ENCODE assay signal across 19 cellular contexts in the genomic region with DNA sequence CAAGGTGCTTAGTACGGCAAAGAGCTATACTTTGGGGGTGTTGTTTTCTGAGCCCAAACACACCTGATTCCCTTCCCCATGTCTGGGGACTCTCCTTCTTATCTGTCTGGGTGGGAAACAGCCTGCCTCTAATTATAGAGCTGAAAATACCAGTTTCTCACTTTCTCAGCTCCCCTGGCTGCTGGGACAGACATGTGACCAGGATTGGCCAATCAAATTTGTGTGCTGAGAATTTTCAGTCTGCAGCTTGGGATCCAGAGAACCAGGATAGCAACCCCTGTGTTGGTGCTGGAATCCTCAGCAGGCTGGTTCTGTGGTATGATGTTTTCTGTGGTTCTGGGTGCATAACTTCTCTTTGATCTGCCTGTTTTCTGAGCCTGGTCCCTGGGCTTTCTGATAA. TPM values are rescaled to one million over a fixed set of nuclear protein-coding genes. Genes with fewer than 3 reads are reported as not detected.
A peak's percentile ranks its signal among the peaks of the same experiment; 100 is the strongest.
DNase-seq lines count a peak whose midpoint lies in the region; ATAC-seq and TF ChIP-seq lines count a peak whose summit lies in the region.
"Had no signal": no experiment of that assay in that cellular context is flagged by ENCODE, and none has a peak within 500 bp of the region (broad histone marks: within the 10 kb centered on the region; RNA-seq: fewer than 3 reads in every experiment).

No MANE protein-coding gene starts in this region.

- no peaks in the 10 kb centered on the region for H3K79me2 ChIP-seq in MM.1S (ENCODE audit: low read length)

- H3K36me3 ChIP-seq in H7 (replicated peaks; ENCODE audit: control insufficient read depth, insufficient read depth, low read length): no peaks in the 10 kb centered on the region
- no peaks in the 10 kb centered on the region for H3K36me3 ChIP-seq in MM.1S (replicated peaks; ENCODE audit: insufficient read depth, low read length)
- H3K36me3 ChIP-seq: gastrocnemius medialis had no signal

- TF ChIP-seq CTCF in MM.1S (IDR thresholded peaks at IDR 0.05; ENCODE audit: low read length): no peak
- TF ChIP-seq CTCF in choroid plexus epithelial cell (conservative IDR thresholded peaks at IDR 0.05; ENCODE audit: low read depth, low read length): no peak
- TF ChIP-seq CTCF in neural crest cell (conservative IDR thresholded peaks at IDR 0.05): no peak
- TF ChIP-seq CTCF in HFFc6 (IDR thresholded peaks at IDR 0.05): no peak

- peaks cover 7% of the 10 kb centered on the region for H3F3A ChIP-seq in MM.1S (ENCODE audit: insufficient read depth, low read length)

- H3K4me2 ChIP-seq in MM.1S (ENCODE audit: low read depth, low read length): peak overlapping the region; percentile 64

- H3K4me1 ChIP-seq in MM.1S (ENCODE audit: low read length): peaks cover 35% of the 10 kb centered on the region
- H3K4me1 ChIP-seq: gastrocnemius medialis had no signal

- H3K9ac ChIP-seq in MM.1S (ENCODE audit: low read length): no peak overlapping the region

- H3K27ac ChIP-seq in MM.1S (ENCODE audit: low read length): peak overlapping the region; percentile 22; the same call in 1 of the 2 replicates
- H3K27ac ChIP-seq: gastrocnemius medialis had no signal

- no peak for ATAC-seq in activated T-cell treated with anti-CD3 and anti-CD28 coated beads, Interleukin-2, amount 50 U/mL, for 72 hours (replicated peaks in 1 of 2)
- ATAC-seq: gastrocnemius medialis had no signal

- peak overlapping the region; percentile 62 for H2AFZ ChIP-seq in MM.1S (ENCODE audit: low read length)

- H3K4me1 Mint-ChIP-seq in neural crest cell (peaks cover 29% of the 10 kb centered on the region), HFFc6 (ENCODE audit: low read depth) (no peaks in the 10 kb centered on the region; the same call in 1 of the 2 replicates)
- H3K4me1 Mint-ChIP-seq in activated T-cell treated with anti-CD3 and anti-CD28 coated beads, Interleukin-2, amount 50 U/mL, for 72 hours (ENCODE audit: low read depth): peaks cover 37% of the 10 kb centered on the region

- H3K36me3 Mint-ChIP-seq in neural crest cell (ENCODE audit: low read depth) (no peaks in the 10 kb centered on the region), HFFc6 (ENCODE audit: low read depth) (no peaks in the 10 kb centered on the region)
- H3K36me3 Mint-ChIP-seq in activated T-cell treated with anti-CD3 and anti-CD28 coated beads, Interleukin-2, amount 50 U/mL, for 72 hours (ENCODE audit: insufficient read depth in 2 of 2): no peaks in the 10 kb centered on the region
- H3K36me3 Mint-ChIP-seq: activated naive CD8-positive, alpha-beta T cell; CD14-positive monocyte had no signal

- H3K4me3 Mint-ChIP-seq in neural crest cell (peak overlapping the region; percentile 13), HFFc6 (no peak overlapping the region)
- no peak overlapping the region for H3K4me3 Mint-ChIP-seq in activated T-cell treated with anti-CD3 and anti-CD28 coated beads, Interleukin-2, amount 50 U/mL, for 72 hours
- H3K4me3 Mint-ChIP-seq: activated naive CD8-positive, alpha-beta T cell; CD14-positive monocyte had no signal

- no peaks in the 10 kb centered on the region for H3K9me3 Mint-ChIP-seq in neural crest cell
- H3K9me3 Mint-ChIP-seq in activated T-cell treated with anti-CD3 and anti-CD28 coated beads, Interleukin-2, amount 50 U/mL, for 72 hours: no peaks in the 10 kb centered on the region
- H3K9me3 Mint-ChIP-seq in HFFc6: no peaks in the 10 kb centered on the region
- H3K9me3 Mint-ChIP-seq: CD14-positive monocyte had no signal

- peak; percentile 60 for DNase-seq in H7
- DNase-seq in MM.1S: no peak
- peak; percentile 6 for DNase-seq in choroid plexus epithelial cell (ENCODE audit: low read depth)
- peak; percentile 19 for DNase-seq in neural crest cell (ENCODE audit: low read depth, low spot score)
- no peak for DNase-seq in activated T-cell treated with anti-CD3 and anti-CD28 coated beads, Interleukin-2, amount 50 U/mL, for 72 hours
- no peak for DNase-seq in globus pallidus (ENCODE audit: low spot score)
- DNase-seq in HFFc6: no peak
- DNase-seq: activated CD4-positive, alpha-beta T cell treated with anti-CD3 and anti-CD28 coated beads for 4 hours; activated T-cell treated with anti-CD3 and anti-CD28 coated beads for 4 hours; DMS79; gastrocnemius medialis; kidney; NCI-H2029 treated with DMSO at 0.1 percent for 48 hours; NCI-H69 had no signal

- H3K27me3 Mint-ChIP-seq in neural crest cell (ENCODE audit: low read depth): peaks cover 46% of the 10 kb centered on the region
- peaks cover 29% of the 10 kb centered on the region for H3K27me3 Mint-ChIP-seq in activated T-cell treated with anti-CD3 and anti-CD28 coated beads, Interleukin-2, amount 50 U/mL, for 72 hours (ENCODE audit: low read depth)
- peaks cover 11% of the 10 kb centered on the region for H3K27me3 Mint-ChIP-seq in HFFc6 (ENCODE audit: insufficient read depth)
- H3K27me3 Mint-ChIP-seq: activated naive CD8-positive, alpha-beta T cell had no signal

- H3K27me3 ChIP-seq in H7 (ENCODE audit: control insufficient read depth, insufficient read depth, low read length) (no peaks in the 10 kb centered on the region), MM.1S (replicated peaks; ENCODE audit: insufficient read depth, low read length) (no peaks in the 10 kb centered on the region)

- no peak overlapping the region for H3K27ac Mint-ChIP-seq in neural crest cell (ENCODE audit: unreplicated experiment)
- no peak overlapping the region for H3K27ac Mint-ChIP-seq in activated T-cell treated with anti-CD3 and anti-CD28 coated beads, Interleukin-2, amount 50 U/mL, for 72 hours
- H3K27ac Mint-ChIP-seq in HFFc6: no peak overlapping the region
- H3K27ac Mint-ChIP-seq: activated naive CD8-positive, alpha-beta T cell had no signal

- H3K9me3 ChIP-seq in MM.1S (replicated peaks; ENCODE audit: insufficient read depth, low read length): no peaks in the 10 kb centered on the region
- H3K9me3 ChIP-seq: gastrocnemius medialis had no signal

- H3K9me2 ChIP-seq in MM.1S (replicated peaks; ENCODE audit: insufficient read depth, low read length): no peaks in the 10 kb centered on the region

- no peaks in the 10 kb centered on the region for H4K20me1 ChIP-seq in MM.1S (ENCODE audit: insufficient read depth, low read length)

- H3K4me3 ChIP-seq in H7 (ENCODE audit: insufficient read depth, low read depth, low read length) (no peak overlapping the region; the same call in 1 of the 2 replicates), MM.1S (ENCODE audit: low read length) (peak overlapping the region; percentile 16), choroid plexus epithelial cell (ENCODE audit: low read depth, low read length) (no peak overlapping the region)
- H3K4me3 ChIP-seq: gastrocnemius medialis had no signal

RNA-seq across cellular contexts. Expression of a gene that starts 19.5 kb away (rescaled TPM):
- total RNA-seq in H7 (2014; rRNA removed; shearing (Covaris generic)): not detected in 2 replicates
- not detected in 2 replicates for total RNA-seq in neural crest cell
- total RNA-seq in activated T-cell treated with anti-CD3 and anti-CD28 coated beads, Interleukin-2, amount 50 U/mL, for 72 hours: not detected
- not detected for total RNA-seq in HFFc6 (2021; fragmentation: NEBNext Ultra II Directional; extraction: Animal tissue kit (Norgen Biotek cat#: 25700))
- total RNA-seq: gastrocnemius medialis; kidney; mononuclear cell; osteocyte; T-helper 2 cell treated with Interferon-gamma antibody and Interleukin-4, amounts not matched to agents 100 ng/mL and 5 ng/mL, for 36 hours had no signal

Comparison
In these comparisons a context has a peak if more than half of its experiments do, and no peak if none do; other contexts are left out.
1. DNase-seq: peak in H7 (single experiment), choroid plexus epithelial cell (single experiment) and neural crest cell (single experiment); none in MM.1S (single experiment), activated T-cell treated with anti-CD3 and anti-CD28 coated beads, Interleukin-2, amount 50 U/mL, for 72 hours (0 of 2), globus pallidus (single experiment) and HFFc6 (single experiment).